ENCODE assay signal across 1 cellular context in genomic region chr2:105055613-105056012, GRCh38.
TF ChIP-seq lines count a peak whose summit lies in the region.

No MANE protein-coding gene starts in this region.

TF ChIP-seq in HepG2, 621 proteins besides CTCF, POLR2A, EP300 and RAD21 (continued from another document):
- TF ChIP-seq MAFK (conservative IDR thresholded peaks at IDR 0.05 in 1 of 2, IDR thresholded peaks at IDR 0.05 in 1 of 2; ENCODE audit: low read length in 2 of 2), result peak; percentile 98 to 99
